In the genomic region with DNA sequence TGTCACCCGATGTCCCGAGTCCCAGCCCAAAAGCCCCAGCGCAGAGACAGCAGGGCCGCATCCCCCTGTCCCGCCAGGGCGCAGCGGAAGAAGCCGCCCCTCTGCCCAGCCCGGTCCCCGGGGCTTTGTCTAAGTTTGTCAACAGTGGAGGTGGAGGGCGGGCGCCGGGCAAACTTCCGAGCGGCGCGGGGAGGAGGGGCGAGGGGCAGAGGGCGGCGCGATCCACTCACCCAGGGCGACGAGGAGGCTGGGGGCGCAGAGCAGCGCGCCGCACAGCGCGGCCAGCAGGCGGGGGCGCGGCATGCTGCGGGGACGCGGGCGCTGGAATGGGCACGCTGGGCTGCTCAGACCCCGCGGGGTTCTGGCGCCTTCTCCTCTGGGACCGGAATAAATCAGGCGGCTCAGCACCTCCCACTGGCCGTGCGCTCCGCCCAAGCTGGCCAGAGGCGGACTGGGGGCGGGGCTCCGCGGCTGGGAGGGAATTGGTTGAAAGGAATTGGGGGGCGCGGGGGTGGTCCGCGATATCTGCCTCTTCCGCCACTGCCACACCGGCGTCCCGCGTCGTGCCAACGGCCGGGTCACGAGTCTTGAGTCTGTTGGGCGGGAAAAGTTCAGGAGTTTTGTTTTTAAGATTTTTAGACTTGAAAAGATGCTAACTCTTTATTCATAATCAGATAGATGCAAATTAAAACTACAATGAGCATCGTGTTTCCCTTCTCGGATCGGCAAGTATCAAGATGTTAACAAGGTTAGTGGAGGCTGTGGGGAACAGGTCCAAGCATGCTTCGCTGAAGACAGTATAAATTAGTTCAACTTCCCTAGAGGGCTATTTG, we compare ENCODE assay signal across 8 cellular contexts. TPM values are rescaled to one million over a fixed set of nuclear protein-coding genes. Genes with fewer than 3 reads are reported as not detected.
A peak's percentile ranks its signal among the peaks of the same experiment; 100 is the strongest.
DNase-seq lines count a peak whose midpoint lies in the region; ATAC-seq lines count a peak whose summit lies in the region.

Gene MFGE8, minus strand, starts transcription at position 363 of the 833 bp plus-strand sequence. Its CDS starts 60 bp downstream, at position 303.

- ATAC-seq in GM18858 (IDR thresholded peaks at IDR 0.05; ENCODE audit: unreplicated experiment) (peak; percentile 54), HG02870 (IDR thresholded peaks at IDR 0.05; ENCODE audit: unreplicated experiment) (peak; percentile 72)

- DNase-seq in NCI-H526 treated with DMSO at 0.1 percent for 48 hours (lab: John Stamatoyannopoulos, UW), result peak; percentile 72
- peak; percentile 25 to 57 for DNase-seq in activated CD8-positive, alpha-beta memory T cell treated with anti-CD3 and anti-CD28 coated beads for 1 hour (ENCODE audit: extremely low read depth in 1 of 2, low read depth in 1 of 2)
- peak; percentile 59 for DNase-seq in effector CD4-positive, alpha-beta T cell
- peak; percentile 53 to 61 for DNase-seq in lung microvascular endothelial cell (ENCODE audit: low read depth in 2 of 2)
- DNase-seq in stimulated activated CD8-positive, alpha-beta memory T cell treated with anti-CD3 and anti-CD28 coated beads, Interleukin-12 subunit alpha, Interleukin-12 subunit beta, amount 100 ng/mL, for 1 hour (ENCODE audit: low read depth), result peak; percentile 47
- no peak for DNase-seq in NCI-H146 treated with DMSO at 0.1 percent for 48 hours (lab: John Stamatoyannopoulos, UW; ENCODE audit: unreplicated experiment)

RNA-seq across cellular contexts. Expression of gene MFGE8, which starts in this region (rescaled TPM):
- 31.2 and 40.1 TPM in 2 replicates for total RNA-seq in lung microvascular endothelial cell
